In the genomic region with DNA sequence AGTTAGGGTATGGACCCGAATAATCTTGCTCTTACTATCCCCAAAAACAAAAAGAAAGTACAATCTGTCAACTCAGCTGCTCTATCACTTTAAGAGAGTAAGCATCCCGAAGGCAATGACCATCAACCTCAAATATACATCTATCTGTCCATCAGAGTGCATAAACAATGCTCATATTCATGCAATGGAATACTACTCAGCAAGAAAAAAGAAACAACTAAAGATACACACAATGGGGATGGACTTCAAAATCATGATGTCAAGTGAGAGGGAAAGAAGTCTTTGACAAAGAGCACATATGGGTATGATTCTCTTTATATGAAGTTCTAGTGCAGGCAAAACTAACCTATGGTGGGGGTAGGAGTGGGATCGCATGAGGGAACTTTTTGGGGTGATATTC, we compare ENCODE assay signal across 6 cellular contexts.
"Had no signal": no experiment of that assay in that cellular context is flagged by ENCODE, and none has a peak within 500 bp of the region (broad histone marks: within the 10 kb centered on the region; RNA-seq: fewer than 3 reads in every experiment).

No MANE protein-coding gene starts in this region.

- DNase-seq: GM23248, GOT3, H7 had no signal

- H2AFZ ChIP-seq: GM23248 had no signal

- H3K36me3 ChIP-seq: HAP-1 had no signal

- H3K4me3 ChIP-seq: GM23248, HAP-1 had no signal

- FAIRE-seq: HTR-8/SVneo had no signal

- ATAC-seq: HCT116 had no signal

- H3K9me3 ChIP-seq: HAP-1 had no signal

- H3K27ac ChIP-seq: GM23248 had no signal

- H3K9ac ChIP-seq: GM23248 had no signal

- H3K4me1 ChIP-seq: HAP-1 had no signal
